ENCODE assay signal across 14 cellular contexts in genomic region chr9:89885156-89885555, GRCh38.
DNase-seq lines count a peak whose midpoint lies in the region; ATAC-seq and TF ChIP-seq lines count a peak whose summit lies in the region.
"Had no signal": no experiment of that assay in that cellular context is flagged by ENCODE, and none has a peak within 500 bp of the region (broad histone marks: within the 10 kb centered on the region; RNA-seq: fewer than 3 reads in every experiment).

No MANE protein-coding gene starts in this region.

- H2BK5ac ChIP-seq in trophoblast cell (ENCODE audit: low read depth, low read length, poor library complexity): no peak overlapping the region

- no peak overlapping the region for H3K18ac ChIP-seq in trophoblast cell (ENCODE audit: low read length)

- no peak for DNase-seq in heart right ventricle
- no peak for DNase-seq in cardiac septum (ENCODE audit: low spot score)
- DNase-seq in esophagus muscularis mucosa (ENCODE audit: extremely low spot score): peak; percentile 88
- no peak for DNase-seq in trophoblast cell
- no peak for DNase-seq in tibial artery
- no peak for DNase-seq in HCEC 1CT
- DNase-seq in SW480 (ENCODE audit: low spot score): no peak
- DNase-seq in NCI-H82 treated with DMSO at 0.1 percent for 48 hours (lab: John Stamatoyannopoulos, UW; ENCODE audit: unreplicated experiment): no peak
- DNase-seq: ACHN, Calu3, NCI-H1417, NCI-H1930, NCI-H2171 treated with DMSO at 0.1 percent for 48 hours, NCI-H82 had no signal

- H2BK12ac ChIP-seq in trophoblast cell (ENCODE audit: low read length): peak overlapping the region; percentile 51

- TF ChIP-seq CTCF in heart right ventricle (IDR thresholded peaks at IDR 0.05) (no peak), esophagus muscularis mucosa (IDR thresholded peaks at IDR 0.05) (no peak), tibial artery (IDR thresholded peaks at IDR 0.05) (no peak)

- H3K4me3 ChIP-seq in heart right ventricle (no peak overlapping the region), esophagus muscularis mucosa (no peak overlapping the region), trophoblast cell (ENCODE audit: low read depth, low read length) (no peak overlapping the region), tibial artery (no peak overlapping the region)

- H3K9me3 ChIP-seq in heart right ventricle (no peaks in the 10 kb centered on the region), esophagus muscularis mucosa (no peaks in the 10 kb centered on the region), trophoblast cell (ENCODE audit: insufficient read depth, low read depth, low read length) (peaks cover 15% of the 10 kb centered on the region), tibial artery (no peaks in the 10 kb centered on the region)

- no peak overlapping the region for H3K14ac ChIP-seq in trophoblast cell (ENCODE audit: low read length)

- WGBS in heart right ventricle, 2 donors: 95 to 97% methylated on average over 4 of the region's 4 CpGs
- WGBS in esophagus muscularis mucosa: 100% methylated on average over 4 of the region's 4 CpGs
- WGBS in trophoblast cell (ENCODE audit: extremely low coverage, insufficient coverage, insufficient read length): no CpG with 5 or more reads among the region's 4 CpGs

- H3K4me1 ChIP-seq in heart right ventricle: peaks cover 3 to 43% (median 8%) of the 10 kb centered on the region in 9 donors
- H3K4me1 ChIP-seq in esophagus muscularis mucosa: peaks cover 18 to 33% (median 23%) of the 10 kb centered on the region in 4 donors
- peaks cover 0 to 4% of the 10 kb centered on the region in 2 experiments for H3K4me1 ChIP-seq in trophoblast cell (ENCODE audit: control insufficient read depth in 1 of 2, insufficient read depth in 2 of 2, low read length in 2 of 2)
- peaks cover 0 to 29% (median 12%) of the 10 kb centered on the region in 4 donors for H3K4me1 ChIP-seq in tibial artery

- H3K23ac ChIP-seq in trophoblast cell (ENCODE audit: low read length): no peak overlapping the region

- H4K8ac ChIP-seq in trophoblast cell (ENCODE audit: low read depth, low read length): no peak overlapping the region

- H3K27ac ChIP-seq in heart right ventricle (peak overlapping the region; percentile 43 to 91 (median 76)), esophagus muscularis mucosa (replicated peaks in 1 of 4) (peak overlapping the region in 2 of 4 donors; percentile 65 to 73), trophoblast cell (ENCODE audit: low read depth, low read length) (no peak overlapping the region), tibial artery (peak overlapping the region; percentile 47 to 51)

- H3K79me2 ChIP-seq in trophoblast cell (ENCODE audit: control insufficient read depth, insufficient read depth, low read length, poor library complexity): no peaks in the 10 kb centered on the region

- H3K36me3 ChIP-seq in heart right ventricle (no peaks in the 10 kb centered on the region), esophagus muscularis mucosa (no peaks in the 10 kb centered on the region), trophoblast cell (ENCODE audit: control insufficient read depth in 1 of 2, insufficient read depth in 2 of 2, low read length in 2 of 2) (no peaks in the 10 kb centered on the region), tibial artery (no peaks in the 10 kb centered on the region)

- no peak overlapping the region for H3K4me2 ChIP-seq in trophoblast cell (ENCODE audit: low read length)

- H3K27me3 ChIP-seq in heart right ventricle (no peaks in the 10 kb centered on the region), esophagus muscularis mucosa (no peaks in the 10 kb centered on the region), trophoblast cell (ENCODE audit: insufficient read depth, low read length) (no peaks in the 10 kb centered on the region), tibial artery (no peaks in the 10 kb centered on the region)

- intact Hi-C loops in heart right ventricle (cut with DNase I) (no loop called here), cardiac septum (cut with DNase I) (no loop called here), esophagus muscularis mucosa (cut with DNase I) (loop anchor here (10.0 kb wide), 2 partner anchors 220 to 280 kb away; partner anchors contain the start of gene GADD45G), tibial artery (cut with DNase I; ENCODE audit: low total_unique reads) (no loop called here)

- no peak overlapping the region for H3K9ac ChIP-seq in trophoblast cell (ENCODE audit: low read length)

- TF ChIP-seq POLR2A in esophagus muscularis mucosa (IDR thresholded peaks at IDR 0.05; ENCODE audit: low read depth): no peak

- peaks cover 1% of the 10 kb centered on the region for H3K79me1 ChIP-seq in trophoblast cell (ENCODE audit: low read length)

- TF ChIP-seq EP300 in esophagus muscularis mucosa (IDR thresholded peaks at IDR 0.05): no peak

- peak overlapping the region; percentile 2 for H2BK120ac ChIP-seq in trophoblast cell (ENCODE audit: insufficient read depth, low read length, poor library complexity)

- H4K91ac ChIP-seq in trophoblast cell (ENCODE audit: low read depth, low read length): peak overlapping the region; percentile 29

- no peak overlapping the region for H3K4ac ChIP-seq in trophoblast cell (ENCODE audit: low read depth, low read length)

- H2AFZ ChIP-seq in trophoblast cell (ENCODE audit: insufficient read depth, low read length, poor library complexity): no peak overlapping the region

- peak overlapping the region; percentile 55 for H2AK5ac ChIP-seq in trophoblast cell (ENCODE audit: low read length)

- ATAC-seq in heart right ventricle: no peak

- no peak overlapping the region for H4K12ac ChIP-seq in trophoblast cell (ENCODE audit: low read depth, low read length)
